Comparison of ENCODE assay signal across 28 cellular contexts in genomic region chr16:50401355-50401754, GRCh38.
"Had no signal": no experiment of that assay in that cellular context is flagged by ENCODE, and none has a peak within 500 bp of the region (broad histone marks: within the 10 kb centered on the region; RNA-seq: fewer than 3 reads in every experiment).

No MANE protein-coding gene starts in this region.

- FAIRE-seq: astrocyte, bronchial epithelial cell had no signal

- H3K36me3 ChIP-seq: brain microvascular endothelial cell, gastrocnemius medialis had no signal

- H3K27ac Mint-ChIP-seq: activated CD4-positive, alpha-beta memory T cell treated with anti-CD3 and anti-CD28 coated beads for 36 hours; activated CD4-positive, alpha-beta T cell treated with anti-CD3 and anti-CD28 coated beads for 36 hours; activated CD4-positive, alpha-beta T cell treated with anti-CD3 and anti-CD28 coated beads, Interleukin-2, amount 10 ng/mL, durations not matched to agents 24 days and 14 days; activated naive CD8-positive, alpha-beta T cell; activated T-helper 17 cell treated with anti-CD3 and anti-CD28 coated beads, Interleukin-2, amount 50 U/mL, for 72 hours; dendritic cell treated with granulocyte-macrophage colony-stimulating factor and Interleukin-4, amounts not matched to agents 40 ng/mL and 50 ng/mL, for 4 days; endodermal cell had no signal

- H3K9me3 Mint-ChIP-seq: activated CD4-positive, alpha-beta memory T cell treated with anti-CD3 and anti-CD28 coated beads for 36 hours; activated CD4-positive, alpha-beta T cell treated with anti-CD3 and anti-CD28 coated beads, Interleukin-2, amount 10 ng/mL, durations not matched to agents 24 days and 14 days; activated T-cell treated with anti-CD3 and anti-CD28 coated beads, Interleukin-2, amount 50 U/mL, for 4 hours; activated T-helper 17 cell treated with anti-CD3 and anti-CD28 coated beads, Interleukin-2, amount 50 U/mL, for 72 hours; central memory CD8-positive, alpha-beta T cell; dendritic cell treated with granulocyte-macrophage colony-stimulating factor and Interleukin-4, amounts not matched to agents 40 ng/mL and 50 ng/mL, for 4 days; endodermal cell had no signal

- DNase-seq: activated CD4-positive, alpha-beta memory T cell treated with anti-CD3 and anti-CD28 coated beads for 36 hours; activated CD4-positive, alpha-beta T cell treated with anti-CD3 and anti-CD28 coated beads for 36 hours; activated CD4-positive, alpha-beta T cell treated with anti-CD3 and anti-CD28 coated beads, Interleukin-2, amount 10 ng/mL, durations not matched to agents 24 days and 14 days; activated CD4-positive, CD25-positive, alpha-beta regulatory T cell; activated CD4-positive, CD25-positive, alpha-beta regulatory T cell treated with anti-CD3 and anti-CD28 coated beads, Interleukin-2, amount 50 U/mL, for 72 hours; activated CD8-positive, alpha-beta memory T cell treated with anti-CD3 and anti-CD28 coated beads for 24 hours; activated effector memory CD4-positive, alpha-beta T cell treated with Interleukin-2 at 50 U/mL for 16 hours; activated gamma-delta T cell treated with Interleukin-2 at 50 U/mL for 16 hours; activated naive CD4-positive, alpha-beta T cell treated with anti-CD3 and anti-CD28 coated beads, Interleukin-2, amount 50 U/mL, for 16 hours; activated naive CD4-positive, alpha-beta T cell treated with Interleukin-2 at 50 U/mL for 16 hours; activated T-cell treated with anti-CD3 and anti-CD28 coated beads, Interleukin-2, amount 50 U/mL, for 4 hours; amniotic stem cell; anterior cingulate cortex; brain microvascular endothelial cell; dorsolateral prefrontal cortex; effector memory CD4-positive, alpha-beta T cell; endodermal cell; foreskin keratinocyte; gastrocnemius medialis; T-helper 2 cell had no signal

- H3K9me3 ChIP-seq: gastrocnemius medialis had no signal

- ATAC-seq: activated CD4-positive, alpha-beta T cell treated with anti-CD3 and anti-CD28 coated beads for 36 hours; activated T-cell treated with anti-CD3 and anti-CD28 coated beads, Interleukin-2, amount 50 U/mL, for 4 hours; activated T-helper 17 cell treated with anti-CD3 and anti-CD28 coated beads, Interleukin-2, amount 50 U/mL, for 72 hours; esophagus mucosa; foreskin keratinocyte; gastrocnemius medialis had no signal

- H3K27ac ChIP-seq: brain microvascular endothelial cell, coronary artery, dorsolateral prefrontal cortex, foreskin keratinocyte, gastrocnemius medialis had no signal

- H3K27me3 Mint-ChIP-seq: activated CD4-positive, alpha-beta memory T cell treated with anti-CD3 and anti-CD28 coated beads for 36 hours; activated CD4-positive, alpha-beta T cell treated with anti-CD3 and anti-CD28 coated beads for 36 hours; activated CD4-positive, alpha-beta T cell treated with anti-CD3 and anti-CD28 coated beads, Interleukin-2, amount 10 ng/mL, durations not matched to agents 24 days and 14 days; activated naive CD8-positive, alpha-beta T cell; activated T-helper 17 cell treated with anti-CD3 and anti-CD28 coated beads, Interleukin-2, amount 50 U/mL, for 72 hours; dendritic cell treated with granulocyte-macrophage colony-stimulating factor and Interleukin-4, amounts not matched to agents 40 ng/mL and 50 ng/mL, for 4 days had no signal

- H3K4me3 ChIP-seq: coronary artery, dorsolateral prefrontal cortex, gastrocnemius medialis had no signal

- H3K27me3 ChIP-seq: brain microvascular endothelial cell, foreskin keratinocyte, gastrocnemius medialis had no signal

- H3K4me1 Mint-ChIP-seq: activated CD4-positive, alpha-beta T cell treated with anti-CD3 and anti-CD28 coated beads, Interleukin-2, amount 10 ng/mL, durations not matched to agents 24 days and 14 days had no signal

- H3K36me3 Mint-ChIP-seq: activated CD4-positive, alpha-beta memory T cell treated with anti-CD3 and anti-CD28 coated beads for 36 hours; activated naive CD8-positive, alpha-beta T cell had no signal

- H3K4me3 Mint-ChIP-seq: activated CD4-positive, alpha-beta memory T cell treated with anti-CD3 and anti-CD28 coated beads for 36 hours; activated CD4-positive, alpha-beta T cell treated with anti-CD3 and anti-CD28 coated beads for 36 hours; activated CD4-positive, alpha-beta T cell treated with anti-CD3 and anti-CD28 coated beads, Interleukin-2, amount 10 ng/mL, durations not matched to agents 24 days and 14 days; activated naive CD8-positive, alpha-beta T cell; activated T-cell treated with anti-CD3 and anti-CD28 coated beads, Interleukin-2, amount 50 U/mL, for 4 hours; activated T-helper 17 cell treated with anti-CD3 and anti-CD28 coated beads, Interleukin-2, amount 50 U/mL, for 72 hours; central memory CD8-positive, alpha-beta T cell; dendritic cell treated with granulocyte-macrophage colony-stimulating factor and Interleukin-4, amounts not matched to agents 40 ng/mL and 50 ng/mL, for 4 days; endodermal cell had no signal

- H3K4me1 ChIP-seq: gastrocnemius medialis had no signal
